Comparison of ENCODE assay signal across 21 cellular contexts in genomic region chr10:28468707-28469483, GRCh38.
"Had no signal": no experiment of that assay in that cellular context is flagged by ENCODE, and none has a peak within 500 bp of the region (broad histone marks: within the 10 kb centered on the region; RNA-seq: fewer than 3 reads in every experiment).

No MANE protein-coding gene starts in this region.

- H3K27me3 ChIP-seq: dorsolateral prefrontal cortex, foreskin keratinocyte, tibial nerve, uterus had no signal

- H2AFZ ChIP-seq: parathyroid adenoma had no signal

- H3K79me2 ChIP-seq: parathyroid adenoma had no signal

- H3K9me3 ChIP-seq: mucosa of descending colon, tibial nerve, uterus had no signal

- H3K4me1 Mint-ChIP-seq: activated CD4-positive, alpha-beta T cell treated with anti-CD3 and anti-CD28 coated beads, Interleukin-2, amount 10 ng/mL, durations not matched to agents 7 days and 5 days; activated naive CD8-positive, alpha-beta T cell treated with anti-CD3 and anti-CD28 coated beads, Interleukin-2, amount 10 ng/mL, durations not matched to agents 7 days and 5 days; naive B cell had no signal

- DNase-seq: activated CD4-positive, alpha-beta T cell treated with anti-CD3 and anti-CD28 coated beads, Interleukin-2, amount 10 ng/mL, durations not matched to agents 7 days and 5 days; activated CD8-positive, alpha-beta T cell treated with anti-CD3 and anti-CD28 coated beads, Interleukin-2, amount 10 ng/mL, durations not matched to agents 7 days and 5 days; activated naive CD4-positive, alpha-beta T cell treated with Interleukin-2 at 50 U/mL for 16 hours; activated naive CD8-positive, alpha-beta T cell treated with anti-CD3 and anti-CD28 coated beads, Interleukin-2, amount 10 ng/mL, durations not matched to agents 7 days and 5 days; activated T-cell treated with anti-CD3 and anti-CD28 coated beads, Interleukin-2, amount 50 U/mL, for 24 hours; amygdala; dorsolateral prefrontal cortex; foreskin keratinocyte; glutamatergic neuron; mesenchymal stem cell; mucosa of descending colon; naive B cell; stimulated activated CD8-positive, alpha-beta memory T cell treated with anti-CD3 and anti-CD28 coated beads, Interleukin-4, amount 100 ng/mL, for 48 hours; stimulated activated naive CD4-positive, alpha-beta T cell treated with Interleukin-2 at 50 U/mL for 16 hours; uterus had no signal

- H3K27me3 Mint-ChIP-seq: activated CD4-positive, alpha-beta T cell treated with anti-CD3 and anti-CD28 coated beads, Interleukin-2, amount 10 ng/mL, durations not matched to agents 7 days and 5 days had no signal

- H3K27ac Mint-ChIP-seq: activated CD4-positive, alpha-beta T cell treated with anti-CD3 and anti-CD28 coated beads, Interleukin-2, amount 10 ng/mL, durations not matched to agents 7 days and 5 days; activated CD8-positive, alpha-beta T cell treated with anti-CD3 and anti-CD28 coated beads, Interleukin-2, amount 10 ng/mL, durations not matched to agents 7 days and 5 days; activated naive CD8-positive, alpha-beta T cell treated with anti-CD3 and anti-CD28 coated beads, Interleukin-2, amount 10 ng/mL, durations not matched to agents 7 days and 5 days; activated T-cell treated with anti-CD3 and anti-CD28 coated beads, Interleukin-2, amount 50 U/mL, for 24 hours; activated T-helper 2 cell treated with anti-CD3 and anti-CD28 coated beads, Interferon-gamma antibody, Interleukin-2, Interleukin-4, amounts not matched to agents 10 μg/mL and 5 μg/mL and 100 μg/mL, durations not matched to agents 14 hours and 24 hours and 36 hours; T-helper 2 cell treated with Interferon-gamma antibody and Interleukin-4, amounts not matched to agents 5 μg/mL and 100 μg/mL, for 36 hours had no signal

- H3K9me3 Mint-ChIP-seq: activated CD4-positive, alpha-beta T cell treated with anti-CD3 and anti-CD28 coated beads, Interleukin-2, amount 10 ng/mL, durations not matched to agents 7 days and 5 days; activated naive CD8-positive, alpha-beta T cell treated with anti-CD3 and anti-CD28 coated beads, Interleukin-2, amount 10 ng/mL, durations not matched to agents 7 days and 5 days; activated T-cell treated with anti-CD3 and anti-CD28 coated beads, Interleukin-2, amount 50 U/mL, for 24 hours; activated T-helper 2 cell treated with anti-CD3 and anti-CD28 coated beads, Interferon-gamma antibody, Interleukin-2, Interleukin-4, amounts not matched to agents 10 μg/mL and 5 μg/mL and 100 μg/mL, durations not matched to agents 14 hours and 24 hours and 36 hours; T-helper 2 cell treated with Interferon-gamma antibody and Interleukin-4, amounts not matched to agents 5 μg/mL and 100 μg/mL, for 36 hours had no signal

- H3K36me3 Mint-ChIP-seq: activated naive CD8-positive, alpha-beta T cell treated with anti-CD3 and anti-CD28 coated beads, Interleukin-2, amount 10 ng/mL, durations not matched to agents 7 days and 5 days; naive B cell had no signal

- H3K36me3 ChIP-seq: tibial nerve, uterus had no signal

- H3K4me3 Mint-ChIP-seq: activated CD4-positive, alpha-beta T cell treated with anti-CD3 and anti-CD28 coated beads, Interleukin-2, amount 10 ng/mL, durations not matched to agents 7 days and 5 days; activated CD8-positive, alpha-beta T cell treated with anti-CD3 and anti-CD28 coated beads, Interleukin-2, amount 10 ng/mL, durations not matched to agents 7 days and 5 days; activated naive CD8-positive, alpha-beta T cell treated with anti-CD3 and anti-CD28 coated beads, Interleukin-2, amount 10 ng/mL, durations not matched to agents 7 days and 5 days; activated T-cell treated with anti-CD3 and anti-CD28 coated beads, Interleukin-2, amount 50 U/mL, for 24 hours; T-helper 2 cell treated with Interferon-gamma antibody and Interleukin-4, amounts not matched to agents 5 μg/mL and 100 μg/mL, for 36 hours had no signal

- H3K9ac ChIP-seq: parathyroid adenoma had no signal

- ATAC-seq: activated CD4-positive, CD25-positive, alpha-beta regulatory T cell treated with anti-CD3 and anti-CD28 coated beads, Interleukin-2, amount 50 U/mL, for 24 hours; activated CD8-positive, alpha-beta T cell treated with anti-CD3 and anti-CD28 coated beads, Interleukin-2, amount 10 ng/mL, durations not matched to agents 7 days and 5 days; foreskin keratinocyte; mucosa of descending colon had no signal

- H3K27ac ChIP-seq: foreskin keratinocyte, parathyroid adenoma, tibial nerve, uterus had no signal

- FAIRE-seq: keratinocyte had no signal

- H3K4me3 ChIP-seq: dorsolateral prefrontal cortex, mucosa of descending colon, tibial nerve, uterus had no signal

- H3K4me1 ChIP-seq: foreskin keratinocyte, parathyroid adenoma, tibial nerve, uterus had no signal
